In the genomic region with DNA sequence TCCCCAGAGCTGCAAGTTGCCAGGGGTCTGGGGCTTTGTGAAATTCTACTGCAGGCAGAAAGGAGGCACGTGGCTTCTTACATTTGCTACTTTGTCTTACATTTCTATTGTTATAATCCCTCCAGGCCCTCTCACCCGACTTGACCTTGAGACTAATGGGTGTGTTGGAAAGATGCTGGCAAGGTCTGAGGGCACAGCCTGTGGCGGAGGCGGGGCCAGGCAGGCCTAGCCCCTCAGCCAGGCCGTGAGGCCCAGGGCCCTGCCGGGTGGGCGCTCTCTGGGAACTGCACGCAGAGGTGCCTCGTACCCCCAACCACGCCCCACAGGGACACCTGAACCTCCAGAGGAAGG, we compare ENCODE assay signal across 9 cellular contexts.
DNase-seq lines count a peak whose midpoint lies in the region; ATAC-seq and TF ChIP-seq lines count a peak whose summit lies in the region.
"Had no signal": no experiment of that assay in that cellular context is flagged by ENCODE, and none has a peak within 500 bp of the region (broad histone marks: within the 10 kb centered on the region; RNA-seq: fewer than 3 reads in every experiment).

No MANE protein-coding gene starts in this region.

- H3K4me3 ChIP-seq in heart right ventricle (peak overlapping the region in 9 of 10 donors; percentile 11 to 46 (median 39)), suprapubic skin (peak overlapping the region; percentile 41)

- H3K4me1 ChIP-seq in heart right ventricle (peaks cover 6 to 22% (median 16%) of the 10 kb centered on the region in 9 donors), suprapubic skin (peaks cover 22% of the 10 kb centered on the region)

- in situ Hi-C loops in SK-MEL-5 (cut with HindIII; ENCODE audit: low pct_unique_long_range_greater_than_20kb, low sequenced_read_pairs) (no loop called here), ACHN (cut with HindIII; ENCODE audit: low pct_ligation_motif_present, low pct_unique_long_range_greater_than_20kb, low sequenced_read_pairs) (no loop called here)

- WGBS in heart right ventricle, 2 donors: 41 to 47% methylated on average over 10 of the region's 10 CpGs
- WGBS in suprapubic skin: 14% methylated on average over 7 of the region's 10 CpGs

- H3K36me3 ChIP-seq in heart right ventricle: no peaks in the 10 kb centered on the region
- no peaks in the 10 kb centered on the region for H3K36me3 ChIP-seq in suprapubic skin

- TF ChIP-seq CTCF in heart right ventricle (IDR thresholded peaks at IDR 0.05) (no peak), suprapubic skin (IDR thresholded peaks at IDR 0.05) (no peak)

- H3K9me3 ChIP-seq in heart right ventricle (peaks cover 0 to 10% (median 0%) of the 10 kb centered on the region in 11 donors), suprapubic skin (no peaks in the 10 kb centered on the region)

- H3K27me3 ChIP-seq in heart right ventricle (no peaks in the 10 kb centered on the region), suprapubic skin (no peaks in the 10 kb centered on the region)

- ATAC-seq in heart right ventricle (peak in 7 of 8 donors; percentile 48 to 83 (median 62)), GM18873 (IDR thresholded peaks at IDR 0.05; ENCODE audit: low FRiP score, unreplicated experiment) (no peak)

- intact Hi-C loops in heart right ventricle (cut with DNase I): no loop called here

- H3K27ac ChIP-seq in heart right ventricle (peak overlapping the region in 9 of 10 donors; percentile 19 to 88 (median 54)), suprapubic skin (peak overlapping the region; percentile 86)
- H3K27ac ChIP-seq: 22Rv1 had no signal

- TF ChIP-seq EP300 in suprapubic skin (IDR thresholded peaks at IDR 0.05): no peak

- TF ChIP-seq POLR2A in suprapubic skin (IDR thresholded peaks at IDR 0.05): no peak

- DNase-seq in DMS 273 (lab: John Stamatoyannopoulos, UW; ENCODE audit: unreplicated experiment): peak; percentile 69
- DNase-seq in DMS 273 treated with DMSO at 0.1 percent for 48 hours (lab: John Stamatoyannopoulos, UW): no peak
- peak; percentile 35 for DNase-seq in SK-MEL-5 (ENCODE audit: low read depth, low spot score)
- DNase-seq in heart right ventricle: no peak
- DNase-seq in suprapubic skin (ENCODE audit: low spot score in 2 of 2): no peak
- DNase-seq in ACHN: no peak
- DNase-seq in NCI-H1694 (lab: John Stamatoyannopoulos, UW): no peak

Comparison
In these comparisons a context has a peak if more than half of its experiments do, and no peak if none do; other contexts are left out.
1. DNase-seq: peak in DMS 273 (single experiment) and SK-MEL-5 (single experiment); none in DMS 273 treated with DMSO at 0.1 percent for 48 hours (single experiment), heart right ventricle (0 of 2), suprapubic skin (0 of 2), ACHN (single experiment) and NCI-H1694 (single experiment).